23 cellular contexts compared by ENCODE assay signal in genomic region chrX:542179-542578, GRCh38.
DNase-seq lines count a peak whose midpoint lies in the region; ATAC-seq, FAIRE-seq and TF ChIP-seq lines count a peak whose summit lies in the region.
"Had no signal": no experiment of that assay in that cellular context is flagged by ENCODE, and none has a peak within 500 bp of the region (broad histone marks: within the 10 kb centered on the region; RNA-seq: fewer than 3 reads in every experiment).

No MANE protein-coding gene starts in this region.

- no peaks in the 10 kb centered on the region for H4K20me1 ChIP-seq in GM12878 (ENCODE audit: control insufficient read depth, insufficient read depth)
- H4K20me1 ChIP-seq: BLaER1 had no signal

- TF ChIP-seq POLR2A in GM12878 (IDR thresholded peaks at IDR 0.05; ENCODE audit: low read depth, low read length): no peak

- H3K9me3 ChIP-seq in GM12878 (replicated peaks; ENCODE audit: control insufficient read depth, insufficient read depth, low read length) (no peaks in the 10 kb centered on the region; the same call in 2 of the 3 replicates), upper lobe of right lung (no peaks in the 10 kb centered on the region)
- H3K9me3 ChIP-seq: BLaER1, Caco-2, HAP-1 had no signal

- TF ChIP-seq CTCF in GM12878 (IDR thresholded peaks at IDR 0.05 in 2 of 3, conservative IDR thresholded peaks at IDR 0.05 in 1 of 3; ENCODE audit: control insufficient read depth in 2 of 3, extremely low read depth in 1 of 3, insufficient read depth in 1 of 3, low read depth in 3 of 3, low read length in 3 of 3) (no peak), dorsolateral prefrontal cortex (IDR thresholded peaks at IDR 0.05 in 54 of 56, conservative IDR thresholded peaks at IDR 0.05 in 2 of 56; ENCODE audit: low read depth in 1 of 56, partially characterized antibody in 56 of 56) (no peak), upper lobe of right lung (IDR thresholded peaks at IDR 0.05) (no peak)

- intact Hi-C loops in GM12878 (cut with micrococcal nuclease; ENCODE audit: unreplicated experiment): no loop called here
- intact Hi-C loops in dorsolateral prefrontal cortex (cut with DNase I): no loop called here
- intact Hi-C loops in upper lobe of right lung (cut with DNase I): no loop called here

- H3K4me1 ChIP-seq in GM12878 (ENCODE audit: control insufficient read depth, insufficient read depth, low read length) (no peaks in the 10 kb centered on the region), upper lobe of right lung (no peaks in the 10 kb centered on the region)
- H3K4me1 ChIP-seq: Caco-2, HAP-1 had no signal

- POLR2A ChIA-PET in GM12878 (lab: Charles Lee): no interaction called here

- 48% methylated on average over 9 of the region's 9 CpGs for WGBS in GM12878 (ENCODE audit: insufficient coverage, insufficient replicate concordance, low lambda C conversion rate, missing lambda C conversion rate)

- TF ChIP-seq EP300 in GM12878 (IDR thresholded peaks at IDR 0.05; ENCODE audit: borderline replicate concordance in 1 of 2, control insufficient read depth in 1 of 2, low read depth in 2 of 2, low read length in 2 of 2): no peak

- H3K27me3 ChIP-seq in GM12878 (replicated peaks in 1 of 2; ENCODE audit: control insufficient read depth in 2 of 2, insufficient read depth in 2 of 2, low read length in 1 of 2) (no peaks in the 10 kb centered on the region), dorsolateral prefrontal cortex (peaks cover 0 to 25% (median 8%) of the 10 kb centered on the region in 45 donors), upper lobe of right lung (no peaks in the 10 kb centered on the region)
- H3K27me3 ChIP-seq: BLaER1 had no signal

- H3K4me2 ChIP-seq in GM12878 (ENCODE audit: control insufficient read depth, insufficient read depth): no peak overlapping the region
- H3K4me2 ChIP-seq: GM23338 had no signal

- RAD21 ChIA-PET in GM12878 (lab: Charles Lee; ENCODE audit: unreplicated experiment): no interaction called here

- H3K9ac ChIP-seq in GM12878 (ENCODE audit: control insufficient read depth, insufficient read depth, low read length): no peak overlapping the region
- H3K9ac ChIP-seq: BLaER1 had no signal

- H3K4me3 ChIP-seq in GM12878 (no peak overlapping the region), dorsolateral prefrontal cortex (no peak overlapping the region), upper lobe of right lung (no peak overlapping the region)
- H3K4me3 ChIP-seq: BLaER1, GM23338, HAP-1 had no signal

- H3K36me3 ChIP-seq in GM12878 (ENCODE audit: control insufficient read depth in 2 of 2, insufficient read depth in 2 of 2, low read length in 1 of 2): no peaks in the 10 kb centered on the region
- no peaks in the 10 kb centered on the region for H3K36me3 ChIP-seq in upper lobe of right lung
- H3K36me3 ChIP-seq: BLaER1, HAP-1 had no signal

- BruUV-seq in GM12878 (replicated peaks; lab: Mats Ljungman, UMichigan): no TSS peak

- ATAC-seq in GM12878 (no peak), upper lobe of right lung (no peak), GM18517 (IDR thresholded peaks at IDR 0.05; ENCODE audit: unreplicated experiment) (no peak)
- ATAC-seq: CD8-positive, alpha-beta T cell; GM23338 had no signal

- FAIRE-seq in GM12878 (lab: Jason Lieb, UNC): no peak
- FAIRE-seq: A204.1, GM12892, GM19239, H54 had no signal

- H2AFZ ChIP-seq in GM12878 (ENCODE audit: control insufficient read depth, low read depth, low read length): no peak overlapping the region
- H2AFZ ChIP-seq: GM23338 had no signal

- DNase-seq in NCI-H1105 treated with DMSO at 0.1 percent for 48 hours (lab: John Stamatoyannopoulos, UW): peak; percentile 9
- no peak for DNase-seq in NCI-H1105 (lab: John Stamatoyannopoulos, UW)
- peak; percentile 61 for DNase-seq in NCI-H2227 (lab: John Stamatoyannopoulos, UW; ENCODE audit: unreplicated experiment)
- no peak for DNase-seq in GM12878 (ENCODE audit: low read depth, low spot score)
- DNase-seq in mesenteric fat pad (ENCODE audit: low spot score): peak; percentile 14
- DNase-seq in dorsolateral prefrontal cortex: no peak
- no peak for DNase-seq in upper lobe of right lung
- DNase-seq: Caco-2; CD4-positive, CD25-positive, alpha-beta regulatory T cell; CD8-positive, alpha-beta T cell; DMS153; DND-41; GDM1 had no signal

- in situ Hi-C loops in GM12878 (cut with MboI): no loop called here

- SMC1A ChIA-PET in GM12878 (lab: Charles Lee; ENCODE audit: uncharacterized antibody, unreplicated experiment): no interaction called here

- no peaks in the 10 kb centered on the region for H3K79me2 ChIP-seq in GM12878 (ENCODE audit: control insufficient read depth, insufficient read depth, low read length)

- H3K27ac ChIP-seq in GM12878 (ENCODE audit: control insufficient read depth, insufficient read depth) (no peak overlapping the region), dorsolateral prefrontal cortex (no peak overlapping the region), upper lobe of right lung (no peak overlapping the region)
- H3K27ac ChIP-seq: 22Rv1, BLaER1, C4-2B had no signal

- CTCF ChIA-PET in GM12878 (lab: Yijun Ruan, JAX): no interaction called here

- TF ChIP-seq RAD21 in GM12878 (IDR thresholded peaks at IDR 0.05; ENCODE audit: insufficient read depth, low read depth, low read length): no peak

TF ChIP-seq in GM12878, 131 proteins besides CTCF, POLR2A, EP300 and RAD21:
- TF ChIP-seq RB1 (IDR thresholded peaks at IDR 0.05; ENCODE audit: borderline replicate concordance): no peak
- peak; percentile 58; the same call in 1 of the 2 replicates for TF ChIP-seq YY1 (IDR thresholded peaks at IDR 0.05; ENCODE audit: low read depth, low read length)

Comparison
In these comparisons a context has a peak if more than half of its experiments do, and no peak if none do; other contexts are left out.
1. DNase-seq: peak in NCI-H1105 treated with DMSO at 0.1 percent for 48 hours (single experiment), NCI-H2227 (single experiment) and mesenteric fat pad (single experiment); none in NCI-H1105 (single experiment), GM12878 (single experiment), dorsolateral prefrontal cortex (0 of 10) and upper lobe of right lung (single experiment).